In the genomic region with DNA sequence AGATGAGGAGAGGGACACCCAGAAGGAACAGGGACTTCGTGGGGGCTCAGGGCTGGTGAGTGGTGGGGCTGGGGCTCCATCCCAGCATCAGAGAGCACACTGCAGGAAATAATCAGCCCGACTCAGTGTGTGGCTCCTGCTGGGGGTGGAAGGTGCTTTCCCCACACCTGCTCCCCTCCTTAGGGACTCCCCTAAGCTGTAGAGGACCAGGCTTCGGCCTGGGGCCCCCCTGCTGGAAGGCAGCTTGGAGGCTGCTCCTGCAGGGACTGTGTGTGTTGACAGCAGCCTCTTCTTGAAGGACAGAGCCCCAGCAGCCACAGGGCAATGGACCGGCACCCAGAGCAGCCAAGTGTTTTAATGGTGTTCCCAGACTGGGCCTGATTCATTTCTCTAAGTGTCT, we compare ENCODE assay signal across 25 cellular contexts. TPM values are rescaled to one million over a fixed set of nuclear protein-coding genes. Genes with fewer than 3 reads are reported as not detected.
DNase-seq lines count a peak whose midpoint lies in the region; ATAC-seq and TF ChIP-seq lines count a peak whose summit lies in the region.
"Had no signal": no experiment of that assay in that cellular context is flagged by ENCODE, and none has a peak within 500 bp of the region (broad histone marks: within the 10 kb centered on the region; RNA-seq: fewer than 3 reads in every experiment).

No MANE protein-coding gene starts in this region.

- no peak overlapping the region for H3K4me3 ChIP-seq in Peyer's patch
- H3K4me3 ChIP-seq in gastrocnemius medialis, result no peak overlapping the region
- H3K4me3 ChIP-seq: K562, MG63 had no signal

- intact Hi-C loops in sciatic nerve (cut with DNase I) (no loop called here), gastrocnemius medialis (cut with DNase I; ENCODE audit: low total_unique reads) (no loop called here)

- TF ChIP-seq CTCF in GM10266 (IDR thresholded peaks at IDR 0.05; ENCODE audit: control insufficient read depth, insufficient read depth, low read depth, missing control alignments) (no peak), Peyer's patch (IDR thresholded peaks at IDR 0.05) (no peak), gastrocnemius medialis (IDR thresholded peaks at IDR 0.05 in 4 of 5, conservative IDR thresholded peaks at IDR 0.05 in 1 of 5) (no peak)

- TF ChIP-seq POLR2A in Peyer's patch (IDR thresholded peaks at IDR 0.05), result no peak
- no peak for TF ChIP-seq POLR2A in gastrocnemius medialis (IDR thresholded peaks at IDR 0.05)

- H3K9me3 ChIP-seq in Peyer's patch, result no peaks in the 10 kb centered on the region
- no peaks in the 10 kb centered on the region for H3K9me3 ChIP-seq in gastrocnemius medialis
- H3K9me3 ChIP-seq: MG63 had no signal

- H3K9me3 Mint-ChIP-seq in naive thymus-derived CD8-positive, alpha-beta T cell, result peaks cover 0 to 2% (median 0%) of the 10 kb centered on the region in 9 donors

- H3K36me3 ChIP-seq in Peyer's patch (no peaks in the 10 kb centered on the region), gastrocnemius medialis (no peaks in the 10 kb centered on the region)
- H3K36me3 ChIP-seq: MG63 had no signal

- H3K27me3 Mint-ChIP-seq in naive thymus-derived CD8-positive, alpha-beta T cell, result peaks cover 5 to 17% (median 8%) of the 10 kb centered on the region in 5 donors

- H3K27ac Mint-ChIP-seq in naive thymus-derived CD8-positive, alpha-beta T cell, result no peak overlapping the region

- DNase-seq in GM10266 (ENCODE audit: extremely low spot score) (peak; percentile 55), Peyer's patch (peak in 1 of 3 donors; percentile 41), islet precursor cell (peak; percentile 49), sciatic nerve (ENCODE audit: low spot score) (peak; percentile 48), gastrocnemius medialis (no peak), NCI-H510A (lab: John Stamatoyannopoulos, UW) (no peak)
- DNase-seq in naive thymus-derived CD8-positive, alpha-beta T cell, result no peak
- DNase-seq: DMS153, DND-41, GOT3, HCEC 1CT, MG63, NCI-H1048, NCI-H1417, NCI-H1694, NCI-H2081, NCI-H2227 treated with DMSO at 0.1 percent for 48 hours, NCI-H69, SHP77 treated with DMSO at 0.1 percent for 48 hours had no signal

- no peak overlapping the region for H3K4me3 Mint-ChIP-seq in naive thymus-derived CD8-positive, alpha-beta T cell

- no peaks in the 10 kb centered on the region for H3K36me3 Mint-ChIP-seq in naive thymus-derived CD8-positive, alpha-beta T cell

- ATAC-seq in sciatic nerve (no peak), gastrocnemius medialis (no peak), HG03457 (IDR thresholded peaks at IDR 0.05; ENCODE audit: unreplicated experiment) (no peak)
- ATAC-seq in naive thymus-derived CD8-positive, alpha-beta T cell, result no peak
- ATAC-seq: K562 had no signal

- in situ Hi-C loops in gastrocnemius medialis (cut with MboI; ENCODE audit: low sequenced_read_pairs in 4 of 4), result no loop called here

- H3K27me3 ChIP-seq in Peyer's patch, result no peaks in the 10 kb centered on the region
- no peaks in the 10 kb centered on the region for H3K27me3 ChIP-seq in gastrocnemius medialis
- H3K27me3 ChIP-seq: MG63 had no signal

- H3K4me1 ChIP-seq in Peyer's patch (peaks cover 0 to 43% (median 10%) of the 10 kb centered on the region in 4 donors), gastrocnemius medialis (peaks cover 0 to 6% of the 10 kb centered on the region in 2 donors)

- H3K27ac ChIP-seq in Peyer's patch (peak overlapping the region in 3 of 4 donors; percentile 67 to 90 (median 85)), gastrocnemius medialis (peak overlapping the region in 1 of 4 donors; percentile 27)

- peaks cover 6 to 23% (median 9%) of the 10 kb centered on the region in 4 donors for H3K4me1 Mint-ChIP-seq in naive thymus-derived CD8-positive, alpha-beta T cell

- POLR2A ChIA-PET in naive thymus-derived CD8-positive, alpha-beta T cell (lab: Charles Lee), result no interaction called here

RNA-seq across cellular contexts. Expression of a gene that starts 17.1 kb away (rescaled TPM):
- total RNA-seq in Peyer's patch (10 to 100 TPM in 3 of 4 donors, 1 to 10 TPM in 1; 8.6 to 65.2 (median 18.1) TPM), sciatic nerve (57.4 TPM), gastrocnemius medialis (1 to 10 TPM; 4.4 to 8.4 (median 5.2) TPM)
- total RNA-seq in naive thymus-derived CD8-positive, alpha-beta T cell, result under 1 TPM in 1 of 2 experiments, not detected in 1; 0.05 TPM
- polyA plus RNA-seq in naive thymus-derived CD8-positive, alpha-beta T cell, result not detected
- total RNA-seq: A172, HT-29, LHCN-M2 had no signal
- polyA plus RNA-seq: BJ, K562 had no signal

Comparison
In these comparisons a context has a peak if more than half of its experiments do, and no peak if none do; other contexts are left out.
1. DNase-seq: peak in GM10266 (single experiment), islet precursor cell (single experiment) and sciatic nerve (single experiment); none in gastrocnemius medialis (0 of 2), NCI-H510A (single experiment) and naive thymus-derived CD8-positive, alpha-beta T cell (0 of 10).
2. RNA of a gene that starts 17.1 kb away (total RNA-seq): 57.4 TPM in sciatic nerve (single experiment), 8.6 to 65.2 TPM in Peyer's patch and 4.4 to 8.4 TPM in gastrocnemius medialis; 0.05 TPM in naive thymus-derived CD8-positive, alpha-beta T cell; every median in the first group is over 4 times any median in the second.